1 cellular context compared by ENCODE assay signal in genomic region chr12:116737774-116738657, GRCh38.
TF ChIP-seq lines count a peak whose summit lies in the region.

RNFT2 (plus strand) TSS chr12:116738315; CDS start chr12:116740498, 2,183 bp downstream.
SPRING1 (minus strand) TSS chr12:116738069; CDS start chr12:116737900, 169 bp downstream.

TF ChIP-seq in K562, 482 proteins besides CTCF, POLR2A, EP300 and RAD21 (continued from another document and continues in another):
- TF ChIP-seq CHD7 (IDR thresholded peaks at IDR 0.05; ENCODE audit: low read depth, low read length) (no peak), CBX3 (IDR thresholded peaks at IDR 0.05; ENCODE audit: borderline replicate concordance in 1 of 2, low read length in 2 of 2) (peak in 1 of 2 experiments; percentile 17; a peak in 1 of 3 replicates), E2F1 (CRISPR knock-in tag; IDR thresholded peaks at IDR 0.05) (no peak), ZEB2 (IDR thresholded peaks at IDR 0.05) (peak; percentile 62), ZBTB9 (CRISPR knock-in tag; IDR thresholded peaks at IDR 0.05) (0 out of 2 replicates have a peak, but pooled peaks have one; percentile 40), THAP12 (CRISPR knock-in tag; IDR thresholded peaks at IDR 0.05) (peak; percentile 73), MNT (conservative IDR thresholded peaks at IDR 0.05) (peak; percentile 87 to 90), ZNF384 (IDR thresholded peaks at IDR 0.05; ENCODE audit: low read depth, low read length) (0 out of 2 replicates have a peak, but pooled peaks have one; percentile 21), ASH1L (IDR thresholded peaks at IDR 0.05; ENCODE audit: borderline replicate concordance, low read depth, partially characterized antibody) (peak; percentile 78), RAD51 (IDR thresholded peaks at IDR 0.05; ENCODE audit: borderline replicate concordance, low read depth) (peak; percentile 97), NR2C2 (CRISPR knock-in tag; IDR thresholded peaks at IDR 0.05) (no peak), NR2C2 (tag; IDR thresholded peaks at IDR 0.05) (peak; percentile 45; the same call in 1 of the 2 replicates), JUN (IDR thresholded peaks at IDR 0.05; ENCODE audit: borderline replicate concordance, low read depth, low read length) (peak; percentile 71; the same call in 1 of the 2 replicates), JUN (CRISPR knock-in tag; IDR thresholded peaks at IDR 0.05; ENCODE audit: borderline replicate concordance) (no peak), NCOA1 (IDR thresholded peaks at IDR 0.05; ENCODE audit: low read depth) (peak; percentile 45; the same call in 1 of the 2 replicates), ZNF280A (IDR thresholded peaks at IDR 0.05; ENCODE audit: low read depth, partially characterized antibody) (no peak), FIP1L1 (IDR thresholded peaks at IDR 0.05; ENCODE audit: low read depth, low read length, poor library complexity, severe bottlenecking) (peak; percentile 49), MLLT1 (IDR thresholded peaks at IDR 0.05) (peak; percentile 54 to 96; a peak in 3 of 4 replicates), USF1 (CRISPR knock-in tag; IDR thresholded peaks at IDR 0.05) (peak; percentile 95), ARID3B (CRISPR knock-in tag; IDR thresholded peaks at IDR 0.05; ENCODE audit: borderline replicate concordance) (no peak), ZNF41 (CRISPR knock-in tag; conservative IDR thresholded peaks at IDR 0.05) (no peak), BDP1 (IDR thresholded peaks at IDR 0.05; ENCODE audit: insufficient read depth, insufficient read length) (no peak), CBX1 (IDR thresholded peaks at IDR 0.05; ENCODE audit: low read depth) (peak; percentile 71; the same call in 1 of the 2 replicates), PURB (CRISPR knock-in tag; IDR thresholded peaks at IDR 0.05; ENCODE audit: low read depth) (no peak), ARHGAP35 (IDR thresholded peaks at IDR 0.05; ENCODE audit: partially characterized antibody) (no peak), MYC (IDR thresholded peaks at IDR 0.05; ENCODE audit: low read depth, low read length) (0 out of 2 replicates have a peak, but pooled peaks have one; percentile 36), MYC (CRISPR knock-in tag; IDR thresholded peaks at IDR 0.05; ENCODE audit: borderline replicate concordance, low read depth) (no peak), CGGBP1 (CRISPR knock-in tag; IDR thresholded peaks at IDR 0.05) (no peak)
